14 cellular contexts compared by ENCODE assay signal in genomic region chr4:105022811-105023667, GRCh38.
A peak's percentile ranks its signal among the peaks of the same experiment; 100 is the strongest.
DNase-seq lines count a peak whose midpoint lies in the region; ATAC-seq, FAIRE-seq and TF ChIP-seq lines count a peak whose summit lies in the region.
"Had no signal": no experiment of that assay in that cellular context is flagged by ENCODE, and none has a peak within 500 bp of the region (broad histone marks: within the 10 kb centered on the region; RNA-seq: fewer than 3 reads in every experiment).

No MANE protein-coding gene starts in this region.

- BruUV-seq in GM12878 (replicated peaks; lab: Mats Ljungman, UMichigan) = no TSS peak

- no peak overlapping the region for H3K4me3 Mint-ChIP-seq in activated CD4-positive, alpha-beta memory T cell treated with anti-CD3 and anti-CD28 coated beads for 36 hours
- H3K4me3 Mint-ChIP-seq: brain had no signal

- no peak overlapping the region for H3K4me2 ChIP-seq in GM12878 (ENCODE audit: control insufficient read depth, insufficient read depth)
- no peak overlapping the region for H3K4me2 ChIP-seq in MM.1S (ENCODE audit: low read depth, low read length)
- H3K4me2 ChIP-seq: BLaER1 had no signal

- RAD21 ChIA-PET in GM12878 (lab: Charles Lee; ENCODE audit: unreplicated experiment) = no interaction called here

- no peaks in the 10 kb centered on the region for H3K36me3 ChIP-seq in GM12878 (ENCODE audit: control insufficient read depth in 2 of 2, insufficient read depth in 2 of 2, low read length in 1 of 2)
- H3K36me3 ChIP-seq in WERI-Rb-1 = no peaks in the 10 kb centered on the region
- H3K36me3 ChIP-seq in MM.1S (replicated peaks; ENCODE audit: insufficient read depth, low read length) = no peaks in the 10 kb centered on the region
- H3K36me3 ChIP-seq: BLaER1, neutrophil, stomach had no signal

- 69% methylated on average over 6 of the region's 6 CpGs for WGBS in GM12878 (ENCODE audit: insufficient coverage, insufficient replicate concordance, low lambda C conversion rate, missing lambda C conversion rate)

- H2AFZ ChIP-seq in GM12878 (ENCODE audit: control insufficient read depth, low read depth, low read length) (peak overlapping the region; percentile 10; the same call in 1 of the 2 replicates), MM.1S (ENCODE audit: low read length) (no peak overlapping the region)
- H2AFZ ChIP-seq: GM23248 had no signal

- H3K27ac ChIP-seq in GM12878 (ENCODE audit: control insufficient read depth, insufficient read depth) (no peak overlapping the region), WERI-Rb-1 (no peak overlapping the region), MM.1S (ENCODE audit: low read length) (no peak overlapping the region)
- H3K27ac ChIP-seq: BLaER1, GM23248, neutrophil, stomach had no signal

- no peak for TF ChIP-seq POLR2A in GM12878 (IDR thresholded peaks at IDR 0.05; ENCODE audit: low read depth, low read length)

- H3F3A ChIP-seq in MM.1S (ENCODE audit: insufficient read depth, low read length) = no peaks in the 10 kb centered on the region

- H3K79me2 ChIP-seq in GM12878 (ENCODE audit: control insufficient read depth, insufficient read depth, low read length) (no peaks in the 10 kb centered on the region), MM.1S (ENCODE audit: low read length) (no peaks in the 10 kb centered on the region)

- TF ChIP-seq EP300 in GM12878 (IDR thresholded peaks at IDR 0.05; ENCODE audit: borderline replicate concordance in 1 of 2, control insufficient read depth in 1 of 2, low read depth in 2 of 2, low read length in 2 of 2) = no peak

- no peaks in the 10 kb centered on the region; the same call in 2 of the 3 replicates for H3K9me3 ChIP-seq in GM12878 (replicated peaks; ENCODE audit: control insufficient read depth, insufficient read depth, low read length)
- no peaks in the 10 kb centered on the region for H3K9me3 ChIP-seq in WERI-Rb-1 (ENCODE audit: severe bottlenecking)
- H3K9me3 ChIP-seq in MM.1S (replicated peaks; ENCODE audit: insufficient read depth, low read length) = no peaks in the 10 kb centered on the region
- H3K9me3 ChIP-seq: BLaER1, neutrophil had no signal

- in situ Hi-C loops in GM12878 (cut with MboI) = no loop called here

- H3K9ac ChIP-seq in GM12878 (ENCODE audit: control insufficient read depth, insufficient read depth, low read length) (no peak overlapping the region), MM.1S (ENCODE audit: low read length) (no peak overlapping the region)
- H3K9ac ChIP-seq: BLaER1, GM23248 had no signal

- DNase-seq in GM19239 (ENCODE audit: insufficient read length, low spot score) (no peak), OCI-M2 (lab: John Stamatoyannopoulos, UW; ENCODE audit: unreplicated experiment) (peak; percentile 42), GM12878 (ENCODE audit: low read depth, low spot score) (no peak), myocyte (ENCODE audit: low read depth) (peak; percentile 3), NCI-H1105 treated with DMSO at 0.1 percent for 48 hours (lab: John Stamatoyannopoulos, UW) (no peak), WERI-Rb-1 (no peak), MM.1S (no peak)
- DNase-seq in activated CD4-positive, alpha-beta memory T cell treated with anti-CD3 and anti-CD28 coated beads for 36 hours = no peak
- DNase-seq: GM23248, NCI-H526, stomach had no signal

- CTCF ChIA-PET in GM12878 (lab: Yijun Ruan, JAX) = interaction anchor here (0.5 to 1.4 kb wide), 3 partner anchors 12 to 730 kb away, joined by 3 to 4 read pairs (median 3); no protein-coding TSS in a partner anchor
- CTCF ChIA-PET in activated CD4-positive, alpha-beta memory T cell treated with anti-CD3 and anti-CD28 coated beads for 36 hours (lab: Charles Lee) = no interaction called here

- no peak for ATAC-seq in GM12878

- FAIRE-seq in GM19239 (lab: Jason Lieb, UNC) (peak; percentile 56), GM12878 (lab: Jason Lieb, UNC) (no peak)

- TF ChIP-seq CTCF in GM12878 (IDR thresholded peaks at IDR 0.05 in 2 of 3, conservative IDR thresholded peaks at IDR 0.05 in 1 of 3; ENCODE audit: control insufficient read depth in 2 of 3, extremely low read depth in 1 of 3, insufficient read depth in 1 of 3, low read depth in 3 of 3, low read length in 3 of 3) (no peak), WERI-Rb-1 (IDR thresholded peaks at IDR 0.05; ENCODE audit: low read depth, low read length) (no peak), MM.1S (IDR thresholded peaks at IDR 0.05; ENCODE audit: low read length) (no peak)

- no peaks in the 10 kb centered on the region for H3K9me2 ChIP-seq in MM.1S (replicated peaks; ENCODE audit: insufficient read depth, low read length)

- no peaks in the 10 kb centered on the region for H4K20me1 ChIP-seq in GM12878 (ENCODE audit: control insufficient read depth, insufficient read depth)
- no peaks in the 10 kb centered on the region for H4K20me1 ChIP-seq in MM.1S (ENCODE audit: insufficient read depth, low read length)
- H4K20me1 ChIP-seq: BLaER1 had no signal

- peaks cover 8% of the 10 kb centered on the region for H3K9me3 Mint-ChIP-seq in activated CD4-positive, alpha-beta memory T cell treated with anti-CD3 and anti-CD28 coated beads for 36 hours

- H3K4me1 Mint-ChIP-seq in activated CD4-positive, alpha-beta memory T cell treated with anti-CD3 and anti-CD28 coated beads for 36 hours (ENCODE audit: low read depth) = no peaks in the 10 kb centered on the region
- H3K4me1 Mint-ChIP-seq: brain had no signal

- no peaks in the 10 kb centered on the region for H3K36me3 Mint-ChIP-seq in activated CD4-positive, alpha-beta memory T cell treated with anti-CD3 and anti-CD28 coated beads for 36 hours
- H3K36me3 Mint-ChIP-seq: brain had no signal

- peaks cover 2% of the 10 kb centered on the region for H3K27me3 Mint-ChIP-seq in activated CD4-positive, alpha-beta memory T cell treated with anti-CD3 and anti-CD28 coated beads for 36 hours

- POLR2A ChIA-PET in GM12878 (lab: Charles Lee) = interaction anchor here (0.6 kb wide), 1 partner anchor 688 kb away, joined by 3 read pairs; no protein-coding TSS in a partner anchor
- POLR2A ChIA-PET in activated CD4-positive, alpha-beta memory T cell treated with anti-CD3 and anti-CD28 coated beads for 36 hours (lab: Charles Lee) = no interaction called here

- no peak overlapping the region for H3K27ac Mint-ChIP-seq in activated CD4-positive, alpha-beta memory T cell treated with anti-CD3 and anti-CD28 coated beads for 36 hours
- H3K27ac Mint-ChIP-seq: brain had no signal

- no peaks in the 10 kb centered on the region for H3K27me3 ChIP-seq in GM12878 (replicated peaks in 1 of 2; ENCODE audit: control insufficient read depth in 2 of 2, insufficient read depth in 2 of 2, low read length in 1 of 2)
- H3K27me3 ChIP-seq in WERI-Rb-1 (ENCODE audit: insufficient read depth, low read depth, severe bottlenecking) = no peaks in the 10 kb centered on the region
- no peaks in the 10 kb centered on the region for H3K27me3 ChIP-seq in MM.1S (replicated peaks; ENCODE audit: insufficient read depth, low read length)
- H3K27me3 ChIP-seq: BLaER1, neutrophil, stomach had no signal

- SMC1A ChIA-PET in GM12878 (lab: Charles Lee; ENCODE audit: uncharacterized antibody, unreplicated experiment) = no interaction called here

- H3K4me3 ChIP-seq in GM12878 (no peak overlapping the region), WERI-Rb-1 (ENCODE audit: low read depth, low read length) (no peak overlapping the region), MM.1S (ENCODE audit: low read length) (no peak overlapping the region)
- H3K4me3 ChIP-seq: BLaER1, GM23248, stomach had no signal

- TF ChIP-seq RAD21 in GM12878 (IDR thresholded peaks at IDR 0.05; ENCODE audit: insufficient read depth, low read depth, low read length) = no peak

- no peaks in the 10 kb centered on the region for H3K4me1 ChIP-seq in GM12878 (ENCODE audit: control insufficient read depth, insufficient read depth, low read length)
- H3K4me1 ChIP-seq in MM.1S (ENCODE audit: low read length) = no peaks in the 10 kb centered on the region
- H3K4me1 ChIP-seq: stomach had no signal

- intact Hi-C loops in GM12878 (cut with micrococcal nuclease; ENCODE audit: unreplicated experiment) = no loop called here
- intact Hi-C loops in activated CD4-positive, alpha-beta memory T cell treated with anti-CD3 and anti-CD28 coated beads for 36 hours (cut with micrococcal nuclease) = no loop called here

TF ChIP-seq in GM12878, 131 proteins besides CTCF, POLR2A, EP300 and RAD21:
- TF ChIP-seq HDAC2 (IDR thresholded peaks at IDR 0.05) (no peak), ZZZ3 (IDR thresholded peaks at IDR 0.05; ENCODE audit: control insufficient read depth, insufficient read length, low read depth) (no peak), RUNX3 (IDR thresholded peaks at IDR 0.05; ENCODE audit: low read length) (0 out of 2 replicates have a peak, but pooled peaks have one; percentile 9), SMARCA5 (IDR thresholded peaks at IDR 0.05) (no peak)
- TF ChIP-seq, protein P1, sequence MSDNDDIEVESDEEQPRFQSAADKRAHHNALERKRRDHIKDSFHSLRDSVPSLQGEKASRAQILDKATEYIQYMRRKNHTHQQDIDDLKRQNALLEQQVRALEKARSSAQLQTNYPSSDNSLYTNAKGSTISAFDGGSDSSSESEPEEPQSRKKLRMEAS (IDR thresholded peaks at IDR 0.05; ENCODE audit: low read depth, low read length) = no peak

Comparison
In these comparisons a context has a peak if more than half of its experiments do, and no peak if none do; other contexts are left out.
1. DNase-seq: peak in OCI-M2 (single experiment) and myocyte (single experiment); none in GM19239 (single experiment), GM12878 (single experiment), NCI-H1105 treated with DMSO at 0.1 percent for 48 hours (single experiment), activated CD4-positive, alpha-beta memory T cell treated with anti-CD3 and anti-CD28 coated beads for 36 hours (single experiment), WERI-Rb-1 (single experiment) and MM.1S (single experiment).